ENCODE assay signal across 11 cellular contexts in the genomic region with DNA sequence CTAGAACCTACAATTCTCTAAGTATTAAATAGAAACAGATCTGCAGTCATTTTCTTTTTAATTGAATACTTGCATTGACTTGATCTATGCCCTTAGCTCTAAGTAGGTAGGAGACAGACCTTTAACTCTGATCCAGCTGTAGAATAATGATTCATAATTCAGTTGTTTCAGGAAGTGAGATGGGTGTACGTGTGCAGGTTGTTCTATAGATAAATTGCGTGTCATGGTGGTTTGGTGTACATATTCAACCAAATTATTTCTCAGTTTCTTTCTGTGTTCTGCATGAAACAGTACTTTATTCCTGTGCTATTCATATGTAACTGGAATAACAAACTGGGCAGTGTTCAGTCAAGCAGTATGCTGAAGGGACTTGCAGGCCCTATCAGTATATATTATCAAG. TPM values are rescaled to one million over a fixed set of nuclear protein-coding genes. Genes with fewer than 3 reads are reported as not detected.
DNase-seq lines count a peak whose midpoint lies in the region; ATAC-seq and TF ChIP-seq lines count a peak whose summit lies in the region.
"Had no signal": no experiment of that assay in that cellular context is flagged by ENCODE, and none has a peak within 500 bp of the region (broad histone marks: within the 10 kb centered on the region; RNA-seq: fewer than 3 reads in every experiment).

No MANE protein-coding gene starts in this region.

- TF ChIP-seq POLR2A in vagina (IDR thresholded peaks at IDR 0.05): no peak

- peak overlapping the region; percentile 39 for H3K4me2 ChIP-seq in GM23338
- H3K4me2 ChIP-seq: neural progenitor cell had no signal

- DNase-seq in activated T-cell treated with anti-CD3 and anti-CD28 coated beads, Interleukin-2, amount 50 U/mL, for 72 hours: no peak
- DNase-seq in activated T-cell treated with anti-CD3 and anti-CD28 coated beads for 4 hours (no peak), GM23338 (ENCODE audit: low spot score) (no peak), vagina (ENCODE audit: extremely low spot score in 2 of 2) (no peak), D341Med (ENCODE audit: low spot score) (no peak), NCI-H345 treated with DMSO at 0.1 percent for 48 hours (lab: John Stamatoyannopoulos, UW; ENCODE audit: unreplicated experiment) (no peak)
- no peak for DNase-seq in stimulated activated naive B cell treated with anti-CD40 and anti-IgM and Interleukin-4, amounts not matched to agents 10 μg/mL and 1 μg/mL and 100 μg/mL, for 72 hours
- DNase-seq: kidney had no signal

- H3K36me3 ChIP-seq in GM23338 (ENCODE audit: insufficient read depth) (no peaks in the 10 kb centered on the region), vagina (no peaks in the 10 kb centered on the region)
- H3K36me3 ChIP-seq: cardiac muscle cell, neural progenitor cell had no signal

- peaks cover 6 to 19% of the 10 kb centered on the region in 2 donors for H3K36me3 Mint-ChIP-seq in activated T-cell treated with anti-CD3 and anti-CD28 coated beads, Interleukin-2, amount 50 U/mL, for 72 hours (ENCODE audit: insufficient read depth in 2 of 2)
- peaks cover 11% of the 10 kb centered on the region for H3K36me3 Mint-ChIP-seq in GM23338 (ENCODE audit: low read depth)
- peaks cover 22 to 46% of the 10 kb centered on the region in 2 donors for H3K36me3 Mint-ChIP-seq in stimulated activated naive B cell treated with anti-CD40 and anti-IgM and Interleukin-4, amounts not matched to agents 10 μg/mL and 1 μg/mL and 100 μg/mL, for 72 hours

- TF ChIP-seq CTCF in GM23338 (conservative IDR thresholded peaks at IDR 0.05; ENCODE audit: low read depth in 2 of 2) (no peak), vagina (IDR thresholded peaks at IDR 0.05) (no peak)

- no peaks in the 10 kb centered on the region for H3F3A ChIP-seq in GM23338 (replicated peaks; ENCODE audit: low read depth)

- no peaks in the 10 kb centered on the region for H4K20me1 ChIP-seq in GM23338 (replicated peaks; ENCODE audit: insufficient read depth)

- no peaks in the 10 kb centered on the region for H3K27me3 ChIP-seq in GM23338 (ENCODE audit: insufficient read depth)
- H3K27me3 ChIP-seq in vagina: no peaks in the 10 kb centered on the region
- H3K27me3 ChIP-seq: cardiac muscle cell, neural progenitor cell had no signal

- H3K4me3 ChIP-seq in GM23338 (no peak overlapping the region), vagina (no peak overlapping the region)
- H3K4me3 ChIP-seq: cardiac muscle cell, neural progenitor cell had no signal

- H3K9me3 Mint-ChIP-seq in activated T-cell treated with anti-CD3 and anti-CD28 coated beads, Interleukin-2, amount 50 U/mL, for 72 hours: peaks cover 4 to 7% of the 10 kb centered on the region in 2 donors
- peaks cover 6% of the 10 kb centered on the region; the same call in 2 of the 3 replicates for H3K9me3 Mint-ChIP-seq in GM23338
- H3K9me3 Mint-ChIP-seq in stimulated activated naive B cell treated with anti-CD40 and anti-IgM and Interleukin-4, amounts not matched to agents 10 μg/mL and 1 μg/mL and 100 μg/mL, for 72 hours: peaks cover 6 to 7% of the 10 kb centered on the region in 2 donors

- H3K27ac ChIP-seq in GM23338 (ENCODE audit: low read depth) (peak overlapping the region; percentile 18; the same call in 1 of the 2 replicates), vagina (no peak overlapping the region)
- H3K27ac ChIP-seq: cardiac muscle cell, neural progenitor cell had no signal

- H3K9me3 ChIP-seq in vagina: no peaks in the 10 kb centered on the region

- H3K9me2 ChIP-seq in GM23338 (ENCODE audit: insufficient read depth): peaks cover 10% of the 10 kb centered on the region; the same call in 1 of the 2 replicates

- peak; percentile 64 to 65 for ATAC-seq in activated T-cell treated with anti-CD3 and anti-CD28 coated beads, Interleukin-2, amount 50 U/mL, for 72 hours (replicated peaks in 1 of 2)
- ATAC-seq in GM23338 (no peak), HG03378 (IDR thresholded peaks at IDR 0.05; ENCODE audit: unreplicated experiment) (peak; percentile 63)
- peak; percentile 55 to 57 for ATAC-seq in stimulated activated naive B cell treated with anti-CD40 and anti-IgM and Interleukin-4, amounts not matched to agents 10 μg/mL and 1 μg/mL and 100 μg/mL, for 72 hours (replicated peaks)

- intact Hi-C loops in vagina (cut with DNase I): no loop called here

- H3K4me3 Mint-ChIP-seq in activated T-cell treated with anti-CD3 and anti-CD28 coated beads, Interleukin-2, amount 50 U/mL, for 72 hours: peak overlapping the region in 1 of 2 donors; percentile 77
- no peak overlapping the region for H3K4me3 Mint-ChIP-seq in GM23338
- no peak overlapping the region for H3K4me3 Mint-ChIP-seq in stimulated activated naive B cell treated with anti-CD40 and anti-IgM and Interleukin-4, amounts not matched to agents 10 μg/mL and 1 μg/mL and 100 μg/mL, for 72 hours
- H3K4me3 Mint-ChIP-seq: neural progenitor cell had no signal

- no peak overlapping the region for H2AFZ ChIP-seq in GM23338
- H2AFZ ChIP-seq: neural progenitor cell had no signal

- peak overlapping the region; percentile 59 for H3K27ac Mint-ChIP-seq in activated T-cell treated with anti-CD3 and anti-CD28 coated beads, Interleukin-2, amount 50 U/mL, for 72 hours
- no peak overlapping the region for H3K27ac Mint-ChIP-seq in GM23338
- peak overlapping the region; percentile 9 for H3K27ac Mint-ChIP-seq in stimulated activated naive B cell treated with anti-CD40 and anti-IgM and Interleukin-4, amounts not matched to agents 10 μg/mL and 1 μg/mL and 100 μg/mL, for 72 hours
- H3K27ac Mint-ChIP-seq: neural progenitor cell had no signal

- no peaks in the 10 kb centered on the region for H3K27me3 Mint-ChIP-seq in activated T-cell treated with anti-CD3 and anti-CD28 coated beads, Interleukin-2, amount 50 U/mL, for 72 hours (ENCODE audit: low read depth)
- H3K27me3 Mint-ChIP-seq in GM23338 (ENCODE audit: insufficient read depth, low read depth, poor library complexity): peaks cover 2% of the 10 kb centered on the region
- no peaks in the 10 kb centered on the region for H3K27me3 Mint-ChIP-seq in stimulated activated naive B cell treated with anti-CD40 and anti-IgM and Interleukin-4, amounts not matched to agents 10 μg/mL and 1 μg/mL and 100 μg/mL, for 72 hours

- H3K4me1 ChIP-seq in GM23338 (ENCODE audit: insufficient read depth) (peaks cover 15% of the 10 kb centered on the region), vagina (no peaks in the 10 kb centered on the region)

- peaks cover 51% of the 10 kb centered on the region for H3K4me1 Mint-ChIP-seq in activated T-cell treated with anti-CD3 and anti-CD28 coated beads, Interleukin-2, amount 50 U/mL, for 72 hours (ENCODE audit: low read depth)
- peaks cover 22% of the 10 kb centered on the region for H3K4me1 Mint-ChIP-seq in GM23338
- peaks cover 29 to 43% of the 10 kb centered on the region in 2 donors for H3K4me1 Mint-ChIP-seq in stimulated activated naive B cell treated with anti-CD40 and anti-IgM and Interleukin-4, amounts not matched to agents 10 μg/mL and 1 μg/mL and 100 μg/mL, for 72 hours

- H3K79me2 ChIP-seq in GM23338 (replicated peaks; ENCODE audit: insufficient read depth): no peaks in the 10 kb centered on the region

TF ChIP-seq in GM23338, 12 proteins besides CTCF, POLR2A, EP300 and RAD21:
- TF ChIP-seq EZH2 (IDR thresholded peaks at IDR 0.05; ENCODE audit: low read depth, unreplicated experiment) (no peak), ZNF114 (CRISPR knock-in tag; IDR thresholded peaks at IDR 0.05) (no peak)

RNA-seq across cellular contexts. Expression of a gene that starts 34.3 kb away (rescaled TPM):
- total RNA-seq in activated T-cell treated with anti-CD3 and anti-CD28 coated beads, Interleukin-2, amount 50 U/mL, for 72 hours: 10 to 100 TPM; 73.7 to 81.8 TPM
- total RNA-seq in GM23338 (2014; rRNA removed; shearing (Covaris generic)): 0.04 TPM in 1 of 2 replicates, not detected in the other
- polyA plus RNA-seq in GM23338 (2016; fragmentation: Nextera tagmentation; extraction: Ambion mirVana): 0.19 TPM in 1 of 2 replicates, not detected in the other
- total RNA-seq in vagina: 6.4 TPM
- polyA plus RNA-seq: cardiac muscle cell had no signal

Comparison
In these comparisons a context has a peak if more than half of its experiments do, and no peak if none do; other contexts are left out.
1. RNA of a gene that starts 34.3 kb away (total RNA-seq): 73.7 to 81.8 TPM in activated T-cell treated with anti-CD3 and anti-CD28 coated beads, Interleukin-2, amount 50 U/mL, for 72 hours; 6.4 TPM in vagina (single experiment) and 0.04 TPM in GM23338; every median in the first group is over 10 times any median in the second.